Comparison of ENCODE assay signal across 8 cellular contexts in the genomic region with DNA sequence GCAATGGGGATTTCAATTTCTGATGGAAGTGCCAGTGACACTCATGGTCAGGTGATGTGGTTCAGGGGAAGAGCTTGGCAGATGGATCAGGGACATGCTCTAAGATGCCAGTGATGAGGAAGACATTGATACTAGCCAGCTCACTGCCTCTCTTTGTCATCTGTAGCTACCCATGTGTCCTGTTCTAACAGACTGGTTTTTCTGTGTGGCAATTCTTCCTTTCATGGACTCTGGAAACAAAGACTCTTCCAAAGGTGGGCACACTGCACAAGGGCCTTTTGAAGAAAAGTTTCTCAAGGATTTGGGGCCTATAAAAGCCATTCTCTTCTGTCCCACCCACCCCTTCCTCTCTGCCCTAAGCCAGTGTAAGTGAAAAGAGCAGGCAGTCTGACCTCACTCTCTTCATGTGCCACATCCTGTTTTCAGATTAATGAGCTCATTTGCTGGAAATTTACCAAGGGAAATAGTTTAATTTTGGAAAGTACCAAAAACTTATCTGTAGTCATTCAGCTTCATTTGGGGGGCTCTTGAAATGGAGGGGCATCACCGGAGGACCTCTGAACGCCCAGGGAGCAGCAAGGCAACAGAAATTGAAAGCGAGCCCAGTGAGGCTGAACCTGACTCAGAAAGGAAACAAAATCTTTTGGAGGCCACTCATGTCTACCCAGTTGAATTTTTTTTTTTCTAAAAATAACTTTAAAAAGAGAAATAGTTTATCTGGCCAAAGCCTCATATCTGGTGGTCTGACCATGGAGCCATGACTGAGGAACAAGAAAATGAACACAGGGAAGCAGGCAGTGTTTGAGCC. TPM values are rescaled to one million over a fixed set of nuclear protein-coding genes. Genes with fewer than 3 reads are reported as not detected.
DNase-seq lines count a peak whose midpoint lies in the region; ATAC-seq, FAIRE-seq and TF ChIP-seq lines count a peak whose summit lies in the region.

No MANE protein-coding gene starts in this region.

- no peak overlapping the region for H3K14ac ChIP-seq in H1 (ENCODE audit: insufficient read length)

- H2BK20ac ChIP-seq in H1 (ENCODE audit: low read length): no peak overlapping the region

- no peak overlapping the region for H2AK5ac ChIP-seq in H1 (ENCODE audit: low read depth, low read length)

- H3K4me1 ChIP-seq in H1 (replicated peaks in 1 of 4; ENCODE audit: control insufficient read depth in 3 of 4, insufficient read depth in 4 of 4, low read length in 3 of 4): peaks cover 0 to 10% (median 2%) of the 10 kb centered on the region in 4 experiments; a peak in 4 of 7 replicates

- no peak for TF ChIP-seq EP300 in H1 (IDR thresholded peaks at IDR 0.05; ENCODE audit: borderline replicate concordance in 1 of 2, low read depth in 2 of 2, low read length in 2 of 2)

- peak; percentile 88 for DNase-seq in GM10266 (ENCODE audit: extremely low spot score)
- peak; percentile 44 for DNase-seq in HTR-8/SVneo (ENCODE audit: insufficient read length, low spot score)
- no peak for DNase-seq in WERI-Rb-1
- DNase-seq in H1 (ENCODE audit: low read depth in 1 of 2, low spot score in 2 of 2): no peak
- no peak for DNase-seq in sciatic nerve (ENCODE audit: low spot score)
- DNase-seq in NCI-H1417 (lab: John Stamatoyannopoulos, UW): no peak
- no peak for DNase-seq in NCI-H1092 (lab: John Stamatoyannopoulos, UW)

- H3K4me3 ChIP-seq in WERI-Rb-1 (ENCODE audit: low read depth, low read length) (no peak overlapping the region), H1 (ENCODE audit: extremely low read depth in 1 of 4, insufficient read depth in 2 of 4, low read depth in 3 of 4, low read length in 4 of 4) (no peak overlapping the region)

- no peak overlapping the region for H2BK15ac ChIP-seq in H1 (ENCODE audit: low read length)

- H4K91ac ChIP-seq in H1 (replicated peaks; ENCODE audit: insufficient read length, low read length): no peak overlapping the region

- intact Hi-C loops in sciatic nerve (cut with DNase I): no loop called here

- H3K9ac ChIP-seq in H1 (replicated peaks in 1 of 4; ENCODE audit: extremely low read depth in 1 of 4, low read depth in 3 of 4, low read length in 3 of 4): no peak overlapping the region

- TF ChIP-seq POLR2A in H1 (IDR thresholded peaks at IDR 0.05; ENCODE audit: control extremely low read depth in 1 of 2, low read depth in 2 of 2, low read length in 2 of 2): no peak

- peak overlapping the region; percentile 20; the same call in 1 of the 2 replicates for H3K18ac ChIP-seq in H1 (ENCODE audit: extremely low read depth, low read length)

- H3K27ac ChIP-seq in WERI-Rb-1 (peak overlapping the region; percentile 57), H1 (ENCODE audit: low read depth, low read length) (no peak overlapping the region)

- peak; percentile 47 for ATAC-seq in GM21381 (IDR thresholded peaks at IDR 0.05; ENCODE audit: unreplicated experiment)
- ATAC-seq in sciatic nerve: peak; percentile 50

- peak overlapping the region; percentile 28; the same call in 1 of the 2 replicates for H2AFZ ChIP-seq in H1 (ENCODE audit: low read length)

- 76% methylated on average over 3 of the region's 3 CpGs; no CpG with 5 or more reads in 1 of the 2 experiments for WGBS in H1 (ENCODE audit: extremely low coverage in 1 of 2, insufficient coverage in 1 of 2, insufficient read length in 1 of 2, insufficient replicate concordance in 2 of 2, low coverage in 1 of 2, low lambda C conversion rate in 2 of 2, missing lambda C conversion rate in 1 of 2), 2 experiments

- POLR2A ChIA-PET in H1 (lab: Charles Lee; ENCODE audit: partially characterized antibody): no interaction called here

- H3K27me3 ChIP-seq in WERI-Rb-1 (ENCODE audit: insufficient read depth, low read depth, severe bottlenecking) (no peaks in the 10 kb centered on the region), H1 (replicated peaks in 1 of 4; ENCODE audit: control insufficient read depth in 3 of 4, extremely low read depth in 1 of 4, insufficient read depth in 3 of 4, low read length in 3 of 4) (peaks cover 0 to 6% (median 2%) of the 10 kb centered on the region in 4 experiments; a peak in 1 of 7 replicates)

- peaks cover 7% of the 10 kb centered on the region for H3K9me3 ChIP-seq in WERI-Rb-1 (ENCODE audit: severe bottlenecking)
- H3K9me3 ChIP-seq in H1 (ENCODE audit: insufficient read depth in 2 of 2, low read depth in 1 of 2, low read length in 1 of 2): no peaks in the 10 kb centered on the region

- CTCF ChIA-PET in H1 (lab: Charles Lee; ENCODE audit: partially characterized antibody): interaction anchor here (1.2 to 1.3 kb wide), 2 partner anchors 19 to 45 kb away, joined by 3 to 6 read pairs; no protein-coding TSS in a partner anchor

- H2BK5ac ChIP-seq in H1 (ENCODE audit: low read depth, low read length): no peak overlapping the region

- no peak overlapping the region for H3K56ac ChIP-seq in H1 (replicated peaks; ENCODE audit: insufficient read length, low read depth, low read length)

- peaks cover 3% of the 10 kb centered on the region; the same call in 1 of the 2 replicates for H3K23me2 ChIP-seq in H1 (ENCODE audit: low read depth, low read length)

- no peak overlapping the region for H2BK12ac ChIP-seq in H1 (ENCODE audit: low read depth, low read length)

- no peaks in the 10 kb centered on the region for H3K79me1 ChIP-seq in H1 (ENCODE audit: low read depth, low read length)

- TF ChIP-seq CTCF in GM10266 (IDR thresholded peaks at IDR 0.05; ENCODE audit: control insufficient read depth, insufficient read depth, low read depth, missing control alignments) (no peak), WERI-Rb-1 (IDR thresholded peaks at IDR 0.05; ENCODE audit: low read depth, low read length) (no peak), H1 (IDR thresholded peaks at IDR 0.05; ENCODE audit: control extremely low read depth in 1 of 3, insufficient read depth in 1 of 3, low read depth in 1 of 3, low read length in 3 of 3) (no peak)

- H3K36me3 ChIP-seq in WERI-Rb-1: no peaks in the 10 kb centered on the region
- no peaks in the 10 kb centered on the region for H3K36me3 ChIP-seq in H1 (ENCODE audit: control insufficient read depth in 2 of 4, insufficient read depth in 4 of 4, low read length in 3 of 4)

- H4K20me1 ChIP-seq in H1 (replicated peaks in 1 of 2; ENCODE audit: control insufficient read depth in 1 of 2, insufficient read depth in 2 of 2, low read length in 2 of 2): no peaks in the 10 kb centered on the region

- FAIRE-seq in HTR-8/SVneo (lab: Jason Lieb, UNC) (no peak), H1 (lab: Jason Lieb, UNC) (no peak)

- TF ChIP-seq RAD21 in H1 (IDR thresholded peaks at IDR 0.05 in 1 of 2, conservative IDR thresholded peaks at IDR 0.05 in 1 of 2; ENCODE audit: low read depth in 2 of 2, low read length in 2 of 2): no peak

- H2BK120ac ChIP-seq in H1 (replicated peaks; ENCODE audit: low read depth, low read length): no peak overlapping the region

- no peaks in the 10 kb centered on the region for H3K79me2 ChIP-seq in H1 (ENCODE audit: control insufficient read depth in 1 of 2, insufficient read depth in 2 of 2, low read length in 2 of 2)

- H4K8ac ChIP-seq in H1 (ENCODE audit: extremely low read depth, insufficient read depth, low read length): no peak overlapping the region

- no peak overlapping the region for H4K5ac ChIP-seq in H1 (ENCODE audit: insufficient read length, low read depth, low read length)

- H3K4ac ChIP-seq in H1 (replicated peaks; ENCODE audit: insufficient read length, low read depth, low read length): no peak overlapping the region

- H3K4me2 ChIP-seq in H1 (ENCODE audit: insufficient read depth in 1 of 2, low read depth in 2 of 2, low read length in 2 of 2): no peak overlapping the region

- H3K23ac ChIP-seq in H1 (ENCODE audit: insufficient read length): no peak overlapping the region

TF ChIP-seq in H1, 55 proteins besides CTCF, POLR2A, EP300 and RAD21:
- TF ChIP-seq, protein P1, sequence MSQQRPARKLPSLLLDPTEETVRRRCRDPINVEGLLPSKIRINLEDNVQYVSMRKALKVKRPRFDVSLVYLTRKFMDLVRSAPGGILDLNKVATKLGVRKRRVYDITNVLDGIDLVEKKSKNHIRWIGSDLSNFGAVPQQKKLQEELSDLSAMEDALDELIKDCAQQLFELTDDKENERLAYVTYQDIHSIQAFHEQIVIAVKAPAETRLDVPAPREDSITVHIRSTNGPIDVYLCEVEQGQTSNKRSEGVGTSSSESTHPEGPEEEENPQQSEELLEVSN (IDR thresholded peaks at IDR 0.05): no peak

RNA-seq across cellular contexts. Expression of a gene that starts 4.9 kb away (rescaled TPM):
- 1.5 and 1.6 TPM in 2 replicates for total RNA-seq in H1 (2021; fragmentation: NEBNext Ultra II Directional; extraction: Animal tissue kit (Norgen Biotek cat#: 25700))
- 3.1 and 3.2 TPM in 2 replicates for polyA plus RNA-seq in H1 (2011; rRNA removed)
- 4.9 TPM for polyA plus RNA-seq in H1 (2011; cell fraction: cytosol; rRNA removed)
- polyA plus RNA-seq in H1 (2011; cell fraction: nucleus; rRNA removed): 7.4 TPM
- 1.8 to 3.0 TPM (median 2.2 TPM) in 4 replicates for polyA plus RNA-seq in H1 (2012, experiment 1 of 2)
- 0.80 TPM for polyA plus RNA-seq in H1 (2012, experiment 2 of 2)
- 1.2 TPM for polyA plus RNA-seq in H1 (2013, experiment 1 of 2)
- 1.1 TPM for polyA plus RNA-seq in H1 (2013, experiment 2 of 2)
- 4.5 and 4.6 TPM in 2 replicates for polyA minus RNA-seq in H1 (2011; rRNA and poly(A)+ RNA removed)
- polyA minus RNA-seq in H1 (2011; cell fraction: cytosol; rRNA and poly(A)+ RNA removed): 1.6 TPM
- polyA minus RNA-seq in H1 (2011; cell fraction: nucleus; rRNA and poly(A)+ RNA removed): 6.9 TPM
- 8.0 TPM for total RNA-seq in sciatic nerve

RNA-seq across cellular contexts. Expression of a gene that starts 54.5 kb away (rescaled TPM):
- 30.2 and 31.8 TPM in 2 replicates for total RNA-seq in H1 (2021; fragmentation: NEBNext Ultra II Directional; extraction: Animal tissue kit (Norgen Biotek cat#: 25700))
- 28.2 and 31.0 TPM in 2 replicates for polyA plus RNA-seq in H1 (2011; rRNA removed)
- polyA plus RNA-seq in H1 (2011; cell fraction: cytosol; rRNA removed): 25.8 TPM
- 48.1 TPM for polyA plus RNA-seq in H1 (2011; cell fraction: nucleus; rRNA removed)
- 26.2 to 35.4 TPM (median 31.5 TPM) in 4 replicates for polyA plus RNA-seq in H1 (2012, experiment 1 of 2)
- polyA plus RNA-seq in H1 (2012, experiment 2 of 2): 29.9 TPM
- 24.5 TPM for polyA plus RNA-seq in H1 (2013, experiment 1 of 2)
- 23.1 TPM for polyA plus RNA-seq in H1 (2013, experiment 2 of 2)
- 26.6 and 43.7 TPM in 2 replicates for polyA minus RNA-seq in H1 (2011; rRNA and poly(A)+ RNA removed)
- polyA minus RNA-seq in H1 (2011; cell fraction: cytosol; rRNA and poly(A)+ RNA removed): 16.2 TPM
- 28.2 TPM for polyA minus RNA-seq in H1 (2011; cell fraction: nucleus; rRNA and poly(A)+ RNA removed)
- 29.3 TPM for total RNA-seq in sciatic nerve

Comparison
In these comparisons a context has a peak if more than half of its experiments do, and no peak if none do; other contexts are left out.
1. DNase-seq: peak in GM10266 (single experiment) and HTR-8/SVneo (single experiment); none in WERI-Rb-1 (single experiment), H1 (0 of 2), sciatic nerve (single experiment), NCI-H1417 (0 of 3) and NCI-H1092 (single experiment).